8 cellular contexts compared by ENCODE assay signal in the genomic region with DNA sequence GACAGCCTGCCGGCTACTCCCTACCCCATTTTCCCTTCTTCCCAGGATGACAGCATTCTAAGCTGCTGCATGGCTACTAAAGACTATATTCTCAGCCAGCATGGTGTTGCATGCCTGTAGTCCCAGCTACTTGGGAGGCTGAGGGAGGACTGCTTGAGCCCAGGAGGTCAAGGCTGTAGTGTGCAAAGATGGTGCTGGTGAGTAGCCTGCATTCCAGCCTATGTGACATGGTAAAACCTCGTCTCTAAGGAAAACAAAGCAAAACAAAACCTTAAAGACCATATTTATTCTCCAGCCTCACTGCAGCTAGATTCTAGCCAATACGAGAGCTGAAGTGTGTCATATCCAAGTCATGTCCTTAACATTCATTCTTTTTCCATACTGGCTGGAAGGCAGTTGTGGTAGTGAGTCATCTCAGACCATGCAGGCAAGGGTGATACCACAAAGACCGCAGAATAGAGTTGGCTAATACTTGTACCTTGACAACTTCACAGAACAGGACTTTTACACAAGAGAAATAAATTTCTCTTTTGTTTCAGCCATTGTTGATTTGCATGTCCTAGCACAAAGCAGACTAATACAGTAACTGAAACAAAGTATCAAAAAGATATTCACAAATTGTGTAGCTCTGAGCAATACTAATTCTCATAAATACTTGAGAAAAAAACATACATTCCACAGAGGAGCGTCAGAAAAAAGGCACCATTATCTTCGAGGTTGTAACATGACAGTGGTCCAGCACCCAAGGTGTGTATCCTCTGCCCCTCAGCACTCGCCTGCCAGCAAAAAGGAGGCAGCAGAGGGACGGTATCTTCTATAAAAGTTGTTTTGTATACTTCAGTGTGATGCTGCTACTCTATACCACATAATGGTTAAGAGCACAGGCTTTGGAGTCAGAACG. TPM values are rescaled to one million over a fixed set of nuclear protein-coding genes. Genes with fewer than 3 reads are reported as not detected.
DNase-seq lines count a peak whose midpoint lies in the region; ATAC-seq and TF ChIP-seq lines count a peak whose summit lies in the region.

No MANE protein-coding gene starts in this region.

- no peaks in the 10 kb centered on the region for H3K27me3 ChIP-seq in left ventricle myocardium inferior (ENCODE audit: low read depth)

- H3K4me1 Mint-ChIP-seq in activated T-helper 1 cell treated with anti-CD3 and anti-CD28 coated beads, Interleukin-12 subunit alpha, Interleukin-12 subunit beta, Interleukin-2, Interleukin-4 antibody, amounts not matched to agents 30 ng/mL and 10 ng/mL and 1 ng/mL, durations not matched to agents 14 hours and 24 hours and 36 hours (ENCODE audit: low read depth): peaks cover 33% of the 10 kb centered on the region

- no peaks in the 10 kb centered on the region for H3K9me3 ChIP-seq in left ventricle myocardium inferior (replicated peaks)

- peaks cover 72% of the 10 kb centered on the region for H3K36me3 ChIP-seq in left ventricle myocardium inferior

- DNase-seq in EH (ENCODE audit: low read depth): peak; percentile 100
- DNase-seq in Jurkat, Clone E6-1 (ENCODE audit: low read depth, low spot score): peak; percentile 33
- peak; percentile 39 for DNase-seq in activated T-helper 1 cell treated with anti-CD3 and anti-CD28 coated beads, Interleukin-12 subunit alpha, Interleukin-12 subunit beta, Interleukin-2, Interleukin-4 antibody, amounts not matched to agents 30 ng/mL and 10 ng/mL and 1 ng/mL, durations not matched to agents 14 hours and 24 hours and 36 hours (ENCODE audit: low spot score)
- DNase-seq in left ventricle myocardium inferior: no peak
- DNase-seq in stimulated activated CD8-positive, alpha-beta memory T cell treated with anti-CD3 and anti-CD28 coated beads, Interleukin-15, amount 100 ng/mL, for 48 hours (ENCODE audit: low read depth in 2 of 2): peak; percentile 38 to 39
- DNase-seq in DMS153 treated with DMSO at 0.1 percent for 48 hours (lab: John Stamatoyannopoulos, UW; ENCODE audit: unreplicated experiment): no peak
- DNase-seq in DMS79 (lab: John Stamatoyannopoulos, UW): no peak

- H3K4me1 ChIP-seq in left ventricle myocardium inferior: peaks cover 19% of the 10 kb centered on the region

- intact Hi-C loops in activated T-helper 1 cell treated with anti-CD3 and anti-CD28 coated beads, Interleukin-12 subunit alpha, Interleukin-12 subunit beta, Interleukin-2, Interleukin-4 antibody, amounts not matched to agents 30 ng/mL and 10 ng/mL and 1 ng/mL, durations not matched to agents 14 hours and 24 hours and 36 hours (cut with micrococcal nuclease): loop anchor here (1.0 kb wide), 2 partner anchors 14 to 135 kb away; partner anchors contain the start of genes PBRM1 and UQCC5
- intact Hi-C loops in left ventricle myocardium inferior (cut with micrococcal nuclease): no loop called here

- no peak for TF ChIP-seq CTCF in left ventricle myocardium inferior (IDR thresholded peaks at IDR 0.05; ENCODE audit: borderline replicate concordance)

- peak overlapping the region; percentile 64 for H3K4me3 Mint-ChIP-seq in activated T-helper 1 cell treated with anti-CD3 and anti-CD28 coated beads, Interleukin-12 subunit alpha, Interleukin-12 subunit beta, Interleukin-2, Interleukin-4 antibody, amounts not matched to agents 30 ng/mL and 10 ng/mL and 1 ng/mL, durations not matched to agents 14 hours and 24 hours and 36 hours

- peak overlapping the region; percentile 98 for H3K27ac Mint-ChIP-seq in activated T-helper 1 cell treated with anti-CD3 and anti-CD28 coated beads, Interleukin-12 subunit alpha, Interleukin-12 subunit beta, Interleukin-2, Interleukin-4 antibody, amounts not matched to agents 30 ng/mL and 10 ng/mL and 1 ng/mL, durations not matched to agents 14 hours and 24 hours and 36 hours

- no peak overlapping the region for H3K4me3 ChIP-seq in Jurkat, Clone E6-1 (ENCODE audit: low read length)
- no peak overlapping the region for H3K4me3 ChIP-seq in left ventricle myocardium inferior

- no peaks in the 10 kb centered on the region for H3K9me3 Mint-ChIP-seq in activated T-helper 1 cell treated with anti-CD3 and anti-CD28 coated beads, Interleukin-12 subunit alpha, Interleukin-12 subunit beta, Interleukin-2, Interleukin-4 antibody, amounts not matched to agents 30 ng/mL and 10 ng/mL and 1 ng/mL, durations not matched to agents 14 hours and 24 hours and 36 hours

- no peaks in the 10 kb centered on the region for H3K27me3 Mint-ChIP-seq in activated T-helper 1 cell treated with anti-CD3 and anti-CD28 coated beads, Interleukin-12 subunit alpha, Interleukin-12 subunit beta, Interleukin-2, Interleukin-4 antibody, amounts not matched to agents 30 ng/mL and 10 ng/mL and 1 ng/mL, durations not matched to agents 14 hours and 24 hours and 36 hours (ENCODE audit: insufficient read depth)

- H3K27ac ChIP-seq in left ventricle myocardium inferior (replicated peaks): peak overlapping the region; percentile 56

- H3K36me3 Mint-ChIP-seq in activated T-helper 1 cell treated with anti-CD3 and anti-CD28 coated beads, Interleukin-12 subunit alpha, Interleukin-12 subunit beta, Interleukin-2, Interleukin-4 antibody, amounts not matched to agents 30 ng/mL and 10 ng/mL and 1 ng/mL, durations not matched to agents 14 hours and 24 hours and 36 hours (ENCODE audit: low read depth): peaks cover 36% of the 10 kb centered on the region

- peak; percentile 81 for ATAC-seq in GM21576 (IDR thresholded peaks at IDR 0.05; ENCODE audit: unreplicated experiment)

RNA-seq across cellular contexts. Expression of gene PBRM1, which starts 14.8 kb away (rescaled TPM):
- 47.0 TPM for polyA plus RNA-seq in Jurkat, Clone E6-1 (2012; ENCODE audit: insufficient read depth, insufficient read length)
- total RNA-seq in activated T-helper 1 cell treated with anti-CD3 and anti-CD28 coated beads, Interleukin-12 subunit alpha, Interleukin-12 subunit beta, Interleukin-2, Interleukin-4 antibody, amounts not matched to agents 30 ng/mL and 10 ng/mL and 1 ng/mL, durations not matched to agents 14 hours and 24 hours and 36 hours: 68.6 and 68.8 TPM in 2 replicates
- total RNA-seq in left ventricle myocardium inferior: 52.3 TPM

RNA-seq across cellular contexts. Expression of gene GNL3, which starts 15.0 kb away (rescaled TPM):
- 144 TPM for polyA plus RNA-seq in Jurkat, Clone E6-1 (2012; ENCODE audit: insufficient read depth, insufficient read length)
- 241 and 245 TPM in 2 replicates for total RNA-seq in activated T-helper 1 cell treated with anti-CD3 and anti-CD28 coated beads, Interleukin-12 subunit alpha, Interleukin-12 subunit beta, Interleukin-2, Interleukin-4 antibody, amounts not matched to agents 30 ng/mL and 10 ng/mL and 1 ng/mL, durations not matched to agents 14 hours and 24 hours and 36 hours
- 26.8 TPM for total RNA-seq in left ventricle myocardium inferior

RNA-seq across cellular contexts. Expression of gene GLT8D1, which starts 34.7 kb away (rescaled TPM):
- polyA plus RNA-seq in Jurkat, Clone E6-1 (2012; ENCODE audit: insufficient read depth, insufficient read length): 56.1 TPM
- total RNA-seq in activated T-helper 1 cell treated with anti-CD3 and anti-CD28 coated beads, Interleukin-12 subunit alpha, Interleukin-12 subunit beta, Interleukin-2, Interleukin-4 antibody, amounts not matched to agents 30 ng/mL and 10 ng/mL and 1 ng/mL, durations not matched to agents 14 hours and 24 hours and 36 hours: 33.9 and 40.6 TPM in 2 replicates
- total RNA-seq in left ventricle myocardium inferior: 29.2 TPM

RNA-seq across cellular contexts. Expression of gene SPCS1, which starts 35.0 kb away (rescaled TPM):
- 223 TPM for polyA plus RNA-seq in Jurkat, Clone E6-1 (2012; ENCODE audit: insufficient read depth, insufficient read length)
- 122 and 132 TPM in 2 replicates for total RNA-seq in activated T-helper 1 cell treated with anti-CD3 and anti-CD28 coated beads, Interleukin-12 subunit alpha, Interleukin-12 subunit beta, Interleukin-2, Interleukin-4 antibody, amounts not matched to agents 30 ng/mL and 10 ng/mL and 1 ng/mL, durations not matched to agents 14 hours and 24 hours and 36 hours
- total RNA-seq in left ventricle myocardium inferior: 85.8 TPM

Comparison
In these comparisons a context has a peak if more than half of its experiments do, and no peak if none do; other contexts are left out.
1. DNase-seq: peak in EH (single experiment), Jurkat, Clone E6-1 (single experiment), activated T-helper 1 cell treated with anti-CD3 and anti-CD28 coated beads, Interleukin-12 subunit alpha, Interleukin-12 subunit beta, Interleukin-2, Interleukin-4 antibody, amounts not matched to agents 30 ng/mL and 10 ng/mL and 1 ng/mL, durations not matched to agents 14 hours and 24 hours and 36 hours (single experiment) and stimulated activated CD8-positive, alpha-beta memory T cell treated with anti-CD3 and anti-CD28 coated beads, Interleukin-15, amount 100 ng/mL, for 48 hours (2 of 2); none in left ventricle myocardium inferior (single experiment), DMS153 treated with DMSO at 0.1 percent for 48 hours (single experiment) and DMS79 (single experiment).